27 cellular contexts compared by ENCODE assay signal in the genomic region with DNA sequence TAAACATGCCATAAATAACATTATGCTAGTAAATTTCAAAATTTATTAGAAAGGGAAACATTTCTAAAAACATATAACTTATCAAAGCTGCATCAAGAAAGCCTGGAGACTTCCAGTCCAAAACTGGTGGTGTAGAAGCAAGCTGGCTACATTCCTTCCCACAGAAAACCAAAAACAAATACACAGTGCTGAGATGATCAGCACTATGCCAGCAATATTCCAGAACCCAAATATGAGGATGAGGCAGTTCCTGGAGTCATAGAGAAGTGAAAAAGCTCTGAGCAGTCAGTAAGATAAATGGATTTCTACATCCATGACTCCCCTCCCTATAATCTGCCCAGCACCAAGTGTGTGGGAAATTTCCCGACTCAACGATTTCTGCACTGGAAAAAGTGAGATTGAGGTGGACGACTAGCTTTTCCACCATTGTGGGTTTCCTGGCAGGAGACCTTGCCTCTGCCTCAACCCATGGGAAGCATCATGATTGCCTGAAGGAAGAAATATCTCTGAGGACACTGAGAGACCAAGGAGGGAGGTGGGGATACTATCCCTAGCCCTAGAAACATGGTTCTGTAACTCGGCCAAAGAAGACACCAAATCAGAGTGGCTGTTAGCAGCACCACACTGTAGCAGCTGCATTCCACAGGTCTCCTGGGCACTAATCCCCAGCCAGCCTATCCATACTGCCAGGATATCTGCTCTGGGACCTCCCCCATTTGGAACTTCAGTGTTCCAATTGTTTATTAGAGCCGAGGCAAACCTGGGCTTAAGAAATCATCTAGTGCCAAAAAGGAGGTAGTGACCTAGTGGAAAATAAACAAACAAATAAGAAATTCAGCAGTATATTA.
"Had no signal": no experiment of that assay in that cellular context is flagged by ENCODE, and none has a peak within 500 bp of the region (broad histone marks: within the 10 kb centered on the region; RNA-seq: fewer than 3 reads in every experiment).

No MANE protein-coding gene starts in this region.

- H3K4me3 ChIP-seq: adrenal gland, breast epithelium, MG63, Peyer's patch had no signal

- H3K27me3 ChIP-seq: adrenal gland, breast epithelium, MG63, Peyer's patch had no signal

- H3K27ac ChIP-seq: adrenal gland, breast epithelium, KMS-11, Peyer's patch had no signal

- H3K4me1 Mint-ChIP-seq: activated B cell treated with CpG ODN at 0.5 μM for 24 hours; activated CD4-positive, alpha-beta memory T cell treated with anti-CD3 and anti-CD28 coated beads, Interleukin-2, amount 10 ng/mL, durations not matched to agents 7 days and 5 days had no signal

- DNase-seq: activated B cell treated with CpG ODN at 0.5 μM for 24 hours; activated CD4-positive, alpha-beta memory T cell treated with anti-CD3 and anti-CD28 coated beads, Interleukin-2, amount 10 ng/mL, durations not matched to agents 7 days and 5 days; activated CD4-positive, alpha-beta T cell treated with anti-CD3 and anti-CD28 coated beads for 1 hour; activated CD4-positive, alpha-beta T cell treated with anti-CD3 and anti-CD28 coated beads, Interleukin-2, amount 50 U/mL, for 1 hour; activated naive CD4-positive, alpha-beta T cell treated with anti-CD3 and anti-CD28 coated beads, Interleukin-2, amount 50 U/mL, for 16 hours; activated naive CD8-positive, alpha-beta T cell treated with anti-CD3 and anti-CD28 coated beads, Interleukin-2, amount 10 ng/mL, durations not matched to agents 7 days and 5 days; activated T-cell treated with anti-CD3 and anti-CD28 coated beads for 4 hours; activated T-cell treated with anti-CD3 and anti-CD28 coated beads, Interleukin-2, amount 50 U/mL, for 48 hours; anterior cingulate cortex; caudate nucleus; MG63; MV-4-11; NCI-H1092 treated with DMSO at 0.1 percent for 48 hours; NCI-H1417 treated with DMSO at 0.1 percent for 48 hours; NCI-H1694; NCI-H2029; NCI-H510A treated with DMSO at 0.1 percent for 48 hours; NCI-H69; NK-92 treated with Interleukin-12 subunit alpha and Interleukin-12 subunit beta, amount 100 ng/mL, for 24 hours; OCI-M1; Peyer's patch; SHP77 had no signal

- H3K4me1 ChIP-seq: adrenal gland, breast epithelium, Peyer's patch had no signal

- H3K4me3 Mint-ChIP-seq: activated B cell treated with CpG ODN at 0.5 μM for 24 hours; activated CD4-positive, alpha-beta memory T cell treated with anti-CD3 and anti-CD28 coated beads, Interleukin-2, amount 10 ng/mL, durations not matched to agents 7 days and 5 days; activated naive CD8-positive, alpha-beta T cell treated with anti-CD3 and anti-CD28 coated beads, Interleukin-2, amount 10 ng/mL, durations not matched to agents 7 days and 5 days; T-helper 1 cell treated with Interleukin-12 subunit alpha and Interleukin-12 subunit beta and Interleukin-4 antibody, amounts not matched to agents 30 μg/mL and 1 μg/mL, for 36 hours had no signal

- H3K27ac Mint-ChIP-seq: activated B cell treated with CpG ODN at 0.5 μM for 24 hours; activated CD4-positive, alpha-beta memory T cell treated with anti-CD3 and anti-CD28 coated beads, Interleukin-2, amount 10 ng/mL, durations not matched to agents 7 days and 5 days; activated naive CD8-positive, alpha-beta T cell treated with anti-CD3 and anti-CD28 coated beads, Interleukin-2, amount 10 ng/mL, durations not matched to agents 7 days and 5 days; activated T-helper 2 cell treated with anti-CD3 and anti-CD28 coated beads, Interferon-gamma antibody, Interleukin-2, Interleukin-4, amounts not matched to agents 10 μg/mL and 5 μg/mL and 100 μg/mL, durations not matched to agents 14 hours and 24 hours and 36 hours; T-helper 1 cell treated with Interleukin-12 subunit alpha and Interleukin-12 subunit beta and Interleukin-4 antibody, amounts not matched to agents 30 μg/mL and 1 μg/mL, for 36 hours had no signal

- H3K4me2 ChIP-seq: KMS-11 had no signal

- H3K36me3 ChIP-seq: adrenal gland, breast epithelium, MG63, Peyer's patch had no signal

- H3K27me3 Mint-ChIP-seq: activated B cell treated with CpG ODN at 0.5 μM for 24 hours had no signal
